ENCODE assay signal across 10 cellular contexts in genomic region chr15:99232740-99233139, GRCh38.
"Had no signal": no experiment of that assay in that cellular context is flagged by ENCODE, and none has a peak within 500 bp of the region (broad histone marks: within the 10 kb centered on the region; RNA-seq: fewer than 3 reads in every experiment).

No MANE protein-coding gene starts in this region.

- H3K4me1 Mint-ChIP-seq: IgD-negative memory B cell had no signal

- H3K9me3 ChIP-seq: HAP-1 had no signal

- H3K27ac Mint-ChIP-seq: HFFc6, IgD-negative memory B cell had no signal

- H3K9me3 Mint-ChIP-seq: HFFc6 had no signal

- H3K4me3 ChIP-seq: GM23248, HAP-1 had no signal

- H3K4me1 ChIP-seq: HAP-1 had no signal

- H3K36me3 Mint-ChIP-seq: IgD-negative memory B cell had no signal

- H3K36me3 ChIP-seq: HAP-1 had no signal

- H3K27ac ChIP-seq: GM23248, HL-60 had no signal

- H3K4me3 Mint-ChIP-seq: HFFc6, IgD-negative memory B cell had no signal

- DNase-seq: GM23248, GOT3, H7, HFFc6, KG1 had no signal

- ATAC-seq: HCT116, HepG2 had no signal
